ENCODE assay signal across 1 cellular context in the genomic region with DNA sequence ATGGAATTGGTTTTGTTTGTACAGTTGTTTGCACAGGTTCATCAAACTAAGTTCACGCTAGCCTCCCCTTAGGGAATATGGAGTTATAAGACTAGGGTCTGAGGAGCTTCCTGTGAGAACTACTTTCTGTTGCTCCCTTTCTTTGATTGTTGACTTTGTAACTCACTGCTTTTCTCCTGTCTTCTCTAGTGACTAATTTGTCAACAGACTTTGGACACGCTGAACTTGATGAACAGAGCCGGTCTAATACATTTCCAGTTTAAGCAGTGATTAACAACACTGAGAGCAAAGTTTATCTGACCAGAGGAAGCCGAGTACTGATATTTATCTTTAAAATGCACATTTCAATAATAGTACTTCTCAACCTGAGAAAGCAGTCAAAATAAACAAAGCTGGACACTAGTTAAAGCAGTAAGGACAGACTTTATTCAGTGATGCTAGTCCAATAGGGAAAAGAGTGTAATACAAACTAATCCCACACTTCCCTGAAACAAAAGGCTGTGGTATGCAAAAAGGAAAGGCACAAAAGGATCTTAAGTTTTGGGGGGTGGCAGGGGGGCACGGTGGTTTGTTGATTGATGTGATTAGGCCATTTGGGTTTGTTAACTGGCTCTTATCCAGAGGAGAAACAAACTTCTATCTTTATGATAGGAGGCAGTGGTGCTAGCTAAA.
TF ChIP-seq lines count a peak whose summit lies in the region.

No MANE protein-coding gene starts in this region.

TF ChIP-seq in A549, 52 proteins besides CTCF, POLR2A, EP300 and RAD21:
- TF ChIP-seq FOSL2 (IDR thresholded peaks at IDR 0.05) (no peak), FOSL2 (CRISPR knock-in tag; IDR thresholded peaks at IDR 0.05) (peak; percentile 37; the same call in 1 of the 2 replicates), GATA3 (IDR thresholded peaks at IDR 0.05; ENCODE audit: borderline replicate concordance) (peak; percentile 80), JUNB (IDR thresholded peaks at IDR 0.05) (0 out of 2 replicates have a peak, but pooled peaks have one; percentile 25), MAFK (IDR thresholded peaks at IDR 0.05; ENCODE audit: partially characterized antibody) (no peak)
